8 cellular contexts compared by ENCODE assay signal in genomic region chr10:101816913-101817541, GRCh38. TPM values are rescaled to one million over a fixed set of nuclear protein-coding genes. Genes with fewer than 3 reads are reported as not detected.
DNase-seq lines count a peak whose midpoint lies in the region; ATAC-seq and TF ChIP-seq lines count a peak whose summit lies in the region.

No MANE protein-coding gene starts in this region.

- TF ChIP-seq POLR2A in suprapubic skin (IDR thresholded peaks at IDR 0.05) = no peak

- H3K4me3 Mint-ChIP-seq in T-helper 2 cell treated with Interferon-gamma antibody and Interleukin-4, amounts not matched to agents 5 μg/mL and 100 μg/mL, for 36 hours = peak overlapping the region; percentile 99
- H3K4me3 Mint-ChIP-seq in activated T-helper 2 cell treated with anti-CD3 and anti-CD28 coated beads, Interferon-gamma antibody, Interleukin-2, Interleukin-4, amounts not matched to agents 10 μg/mL and 5 μg/mL and 100 μg/mL, durations not matched to agents 14 hours and 24 hours and 36 hours (ENCODE audit: low read depth) = peak overlapping the region; percentile 90
- H3K4me3 Mint-ChIP-seq in immature natural killer cell = peak overlapping the region; percentile 94 to 100 (median 98)

- peak overlapping the region; percentile 100 for H3K27ac Mint-ChIP-seq in T-helper 2 cell treated with Interferon-gamma antibody and Interleukin-4, amounts not matched to agents 5 μg/mL and 100 μg/mL, for 36 hours
- H3K27ac Mint-ChIP-seq in activated T-helper 2 cell treated with anti-CD3 and anti-CD28 coated beads, Interferon-gamma antibody, Interleukin-2, Interleukin-4, amounts not matched to agents 10 μg/mL and 5 μg/mL and 100 μg/mL, durations not matched to agents 14 hours and 24 hours and 36 hours = peak overlapping the region; percentile 95
- peak overlapping the region; percentile 70 to 99 (median 88) for H3K27ac Mint-ChIP-seq in immature natural killer cell

- no peak for ATAC-seq in GM19351 (IDR thresholded peaks at IDR 0.05; ENCODE audit: unreplicated experiment)

- DNase-seq in T-helper 2 cell treated with Interferon-gamma antibody and Interleukin-4, amounts not matched to agents 5 μg/mL and 100 μg/mL, for 36 hours (ENCODE audit: low spot score) = peak; percentile 38
- no peak for DNase-seq in T-helper 2 cell
- no peak for DNase-seq in activated T-helper 2 cell treated with anti-CD3 and anti-CD28 coated beads, Interferon-gamma antibody, Interleukin-2, Interleukin-4, amounts not matched to agents 10 μg/mL and 5 μg/mL and 100 μg/mL, durations not matched to agents 14 hours and 24 hours and 36 hours (ENCODE audit: low spot score)
- no peak for DNase-seq in immature natural killer cell
- DNase-seq in suprapubic skin (ENCODE audit: low spot score in 2 of 2) = no peak
- no peak for DNase-seq in OCI-M1 (lab: John Stamatoyannopoulos, UW)
- no peak for DNase-seq in RPMI8226

- H3K4me1 Mint-ChIP-seq in T-helper 2 cell treated with Interferon-gamma antibody and Interleukin-4, amounts not matched to agents 5 μg/mL and 100 μg/mL, for 36 hours (ENCODE audit: low read depth) = peaks cover 41% of the 10 kb centered on the region
- peaks cover 44% of the 10 kb centered on the region for H3K4me1 Mint-ChIP-seq in activated T-helper 2 cell treated with anti-CD3 and anti-CD28 coated beads, Interferon-gamma antibody, Interleukin-2, Interleukin-4, amounts not matched to agents 10 μg/mL and 5 μg/mL and 100 μg/mL, durations not matched to agents 14 hours and 24 hours and 36 hours (ENCODE audit: low read depth)
- peaks cover 64% of the 10 kb centered on the region in 2 donors for H3K4me1 Mint-ChIP-seq in immature natural killer cell

- WGBS in suprapubic skin = 1% methylated on average over 17 of the region's 17 CpGs

- peak overlapping the region; percentile 76 for H3K4me3 ChIP-seq in suprapubic skin

- TF ChIP-seq EP300 in suprapubic skin (IDR thresholded peaks at IDR 0.05) = no peak

- H3K9me3 Mint-ChIP-seq in T-helper 2 cell treated with Interferon-gamma antibody and Interleukin-4, amounts not matched to agents 5 μg/mL and 100 μg/mL, for 36 hours = no peaks in the 10 kb centered on the region
- no peaks in the 10 kb centered on the region for H3K9me3 Mint-ChIP-seq in activated T-helper 2 cell treated with anti-CD3 and anti-CD28 coated beads, Interferon-gamma antibody, Interleukin-2, Interleukin-4, amounts not matched to agents 10 μg/mL and 5 μg/mL and 100 μg/mL, durations not matched to agents 14 hours and 24 hours and 36 hours
- no peaks in the 10 kb centered on the region for H3K9me3 Mint-ChIP-seq in immature natural killer cell

- H3K36me3 ChIP-seq in suprapubic skin = peaks cover 6% of the 10 kb centered on the region

- H3K4me1 ChIP-seq in suprapubic skin = peaks cover 41% of the 10 kb centered on the region

- TF ChIP-seq CTCF in suprapubic skin (IDR thresholded peaks at IDR 0.05) = no peak

- intact Hi-C loops in activated T-helper 2 cell treated with anti-CD3 and anti-CD28 coated beads, Interferon-gamma antibody, Interleukin-2, Interleukin-4, amounts not matched to agents 10 μg/mL and 5 μg/mL and 100 μg/mL, durations not matched to agents 14 hours and 24 hours and 36 hours (cut with micrococcal nuclease) = loop anchor here (5.0 to 10.0 kb wide), 3 partner anchors 250 to 828 kb away; partner anchors contain the start of genes BTRC, HPS6 and TRIM8

- peak overlapping the region; percentile 90 for H3K27ac ChIP-seq in suprapubic skin

- no peaks in the 10 kb centered on the region for H3K27me3 ChIP-seq in suprapubic skin

- H3K27me3 Mint-ChIP-seq in T-helper 2 cell treated with Interferon-gamma antibody and Interleukin-4, amounts not matched to agents 5 μg/mL and 100 μg/mL, for 36 hours (ENCODE audit: low read depth) = no peaks in the 10 kb centered on the region
- H3K27me3 Mint-ChIP-seq in activated T-helper 2 cell treated with anti-CD3 and anti-CD28 coated beads, Interferon-gamma antibody, Interleukin-2, Interleukin-4, amounts not matched to agents 10 μg/mL and 5 μg/mL and 100 μg/mL, durations not matched to agents 14 hours and 24 hours and 36 hours (ENCODE audit: low read depth) = no peaks in the 10 kb centered on the region
- H3K27me3 Mint-ChIP-seq in immature natural killer cell (ENCODE audit: low read depth in 3 of 3) = peaks cover 10 to 22% (median 14%) of the 10 kb centered on the region in 3 donors

- peaks cover 36% of the 10 kb centered on the region for H3K36me3 Mint-ChIP-seq in T-helper 2 cell treated with Interferon-gamma antibody and Interleukin-4, amounts not matched to agents 5 μg/mL and 100 μg/mL, for 36 hours (ENCODE audit: low read depth)
- H3K36me3 Mint-ChIP-seq in activated T-helper 2 cell treated with anti-CD3 and anti-CD28 coated beads, Interferon-gamma antibody, Interleukin-2, Interleukin-4, amounts not matched to agents 10 μg/mL and 5 μg/mL and 100 μg/mL, durations not matched to agents 14 hours and 24 hours and 36 hours (ENCODE audit: low read depth) = peaks cover 45% of the 10 kb centered on the region
- H3K36me3 Mint-ChIP-seq in immature natural killer cell = peaks cover 0 to 5% (median 3%) of the 10 kb centered on the region in 3 donors

- no peaks in the 10 kb centered on the region for H3K9me3 ChIP-seq in suprapubic skin

RNA-seq across cellular contexts. Expression of gene OGA, which starts 1.2 kb away (rescaled TPM):
- 119 and 122 TPM in 2 replicates for total RNA-seq in activated T-helper 2 cell treated with anti-CD3 and anti-CD28 coated beads, Interferon-gamma antibody, Interleukin-2, Interleukin-4, amounts not matched to agents 10 μg/mL and 5 μg/mL and 100 μg/mL, durations not matched to agents 14 hours and 24 hours and 36 hours
- polyA plus RNA-seq in immature natural killer cell = 10 to 100 TPM; 32.0 to 57.0 (median 46.6) TPM
- total RNA-seq in suprapubic skin = 100 to 1,000 TPM in 3 of 4 donors, 10 to 100 TPM in 1; 90.2 to 423 (median 131) TPM

RNA-seq across cellular contexts. Expression of gene KCNIP2, which starts 26.6 kb away (rescaled TPM):
- 3.2 TPM in 2 replicates for total RNA-seq in activated T-helper 2 cell treated with anti-CD3 and anti-CD28 coated beads, Interferon-gamma antibody, Interleukin-2, Interleukin-4, amounts not matched to agents 10 μg/mL and 5 μg/mL and 100 μg/mL, durations not matched to agents 14 hours and 24 hours and 36 hours
- not detected for polyA plus RNA-seq in immature natural killer cell
- 10 to 100 TPM in 1 of 4 donors, 1 to 10 TPM in 3; 1.3 to 20.3 (median 4.8) TPM for total RNA-seq in suprapubic skin

RNA-seq across cellular contexts. Expression of gene NPM3, which starts 33.8 kb away (rescaled TPM):
- 139 and 140 TPM in 2 replicates for total RNA-seq in activated T-helper 2 cell treated with anti-CD3 and anti-CD28 coated beads, Interferon-gamma antibody, Interleukin-2, Interleukin-4, amounts not matched to agents 10 μg/mL and 5 μg/mL and 100 μg/mL, durations not matched to agents 14 hours and 24 hours and 36 hours
- 1 to 10 TPM; 1.5 to 8.8 (median 4.7) TPM for polyA plus RNA-seq in immature natural killer cell
- 10 to 100 TPM; 13.3 to 60.5 (median 31.1) TPM for total RNA-seq in suprapubic skin

RNA-seq across cellular contexts. Expression of gene FGF8, which starts 41.1 kb away (rescaled TPM):
- not detected in 2 replicates for total RNA-seq in activated T-helper 2 cell treated with anti-CD3 and anti-CD28 coated beads, Interferon-gamma antibody, Interleukin-2, Interleukin-4, amounts not matched to agents 10 μg/mL and 5 μg/mL and 100 μg/mL, durations not matched to agents 14 hours and 24 hours and 36 hours
- not detected for polyA plus RNA-seq in immature natural killer cell
- total RNA-seq in suprapubic skin = not detected
